28 cellular contexts compared by ENCODE assay signal in genomic region chrX:96081891-96082290, GRCh38.
"Had no signal": no experiment of that assay in that cellular context is flagged by ENCODE, and none has a peak within 500 bp of the region (broad histone marks: within the 10 kb centered on the region; RNA-seq: fewer than 3 reads in every experiment).

No MANE protein-coding gene starts in this region.

- H3K9me3 ChIP-seq: colonic mucosa, esophagus muscularis mucosa, esophagus squamous epithelium, gastrocnemius medialis, gastroesophageal sphincter had no signal

- H3K27ac ChIP-seq: colonic mucosa, coronary artery, dorsolateral prefrontal cortex, epithelial cell of prostate, esophagus muscularis mucosa, esophagus squamous epithelium, foreskin keratinocyte, gastrocnemius medialis, gastroesophageal sphincter, heart left ventricle, heart right ventricle had no signal

- H3K4me3 ChIP-seq: colonic mucosa, coronary artery, dorsolateral prefrontal cortex, esophagus muscularis mucosa, esophagus squamous epithelium, gastrocnemius medialis, gastroesophageal sphincter, heart left ventricle, heart right ventricle had no signal

- H3K36me3 ChIP-seq: colonic mucosa, esophagus muscularis mucosa, esophagus squamous epithelium, gastrocnemius medialis, gastroesophageal sphincter, heart left ventricle, heart right ventricle had no signal

- DNase-seq: colonic mucosa; cortex of kidney; dermis blood vessel endothelial cell; dorsolateral prefrontal cortex; effector CD4-positive, alpha-beta T cell; effector CD8-positive, alpha-beta T cell; effector memory CD4-positive, alpha-beta T cell; effector memory CD8-positive, alpha-beta T cell; endodermal cell; erythroblast; esophagus squamous epithelium; foreskin fibroblast; foreskin keratinocyte; foreskin melanocyte; gastrocnemius medialis; glutamatergic neuron; head of caudate nucleus; heart left ventricle; heart right ventricle had no signal

- ATAC-seq: effector memory CD8-positive, alpha-beta T cell; esophagus mucosa; foreskin keratinocyte; gastrocnemius medialis; gastroesophageal sphincter; heart left ventricle; heart right ventricle had no signal

- FAIRE-seq: colon, endometrium, endothelial cell of umbilical vein, frontal cortex had no signal

- H3K27me3 ChIP-seq: colonic mucosa, esophagus muscularis mucosa, esophagus squamous epithelium, foreskin keratinocyte, gastrocnemius medialis, gastroesophageal sphincter, heart left ventricle, heart right ventricle had no signal

- H3K4me1 ChIP-seq: colonic mucosa, esophagus muscularis mucosa, esophagus squamous epithelium, foreskin keratinocyte, gastrocnemius medialis, gastroesophageal sphincter, heart left ventricle, heart right ventricle had no signal
